8 cellular contexts compared by ENCODE assay signal in genomic region chr20:407953-408842, GRCh38. TPM values are rescaled to one million over a fixed set of nuclear protein-coding genes. Genes with fewer than 3 reads are reported as not detected.
DNase-seq lines count a peak whose midpoint lies in the region; ATAC-seq lines count a peak whose summit lies in the region.

Gene RBCK1 (plus strand): TSS chr20:408299. CDS start chr20:408758, 459 bp downstream.

- peak; percentile 71 for DNase-seq in DMS79 treated with DMSO at 0.1 percent for 48 hours (lab: John Stamatoyannopoulos, UW)
- peak; percentile 58 for DNase-seq in KG1 (lab: John Stamatoyannopoulos, UW)
- peak; percentile 89 for DNase-seq in RPMI8226
- DNase-seq in fibroblast of peridontal ligament (ENCODE audit: extremely low read depth), result peak; percentile 71
- peak; percentile 95 for DNase-seq in natural killer cell treated with Interleukin-12 subunit alpha and Interleukin-12 subunit beta and Interleukin-15 and Interleukin-18, amount 100 ng/mL, for 72 hours (ENCODE audit: low spot score)
- DNase-seq in stimulated activated naive CD4-positive, alpha-beta T cell treated with Interleukin-2 at 50 U/mL for 16 hours (lab: John Stamatoyannopoulos, UW), result peak; percentile 83

- peak; percentile 65 for ATAC-seq in GM21737 (IDR thresholded peaks at IDR 0.05; ENCODE audit: unreplicated experiment)
- peak; percentile 81 for ATAC-seq in activated T-helper 17 cell treated with anti-CD3 and anti-CD28 coated beads, Interleukin-2, amount 50 U/mL, for 72 hours (replicated peaks)
- ATAC-seq in natural killer cell treated with Interleukin-12 subunit alpha and Interleukin-12 subunit beta and Interleukin-15 and Interleukin-18, amount 100 ng/mL, for 72 hours, result peak; percentile 80 to 89

- peaks cover 54% of the 10 kb centered on the region for H3K36me3 Mint-ChIP-seq in activated T-helper 17 cell treated with anti-CD3 and anti-CD28 coated beads, Interleukin-2, amount 50 U/mL, for 72 hours (ENCODE audit: low read depth)
- peaks cover 24% of the 10 kb centered on the region for H3K36me3 Mint-ChIP-seq in natural killer cell treated with Interleukin-12 subunit alpha and Interleukin-12 subunit beta and Interleukin-15 and Interleukin-18, amount 100 ng/mL, for 72 hours

- peak within 1 kb of the TSS; percentile 94 for H3K27ac Mint-ChIP-seq in activated T-helper 17 cell treated with anti-CD3 and anti-CD28 coated beads, Interleukin-2, amount 50 U/mL, for 72 hours
- peak within 1 kb of the TSS; percentile 81 to 95 for H3K27ac Mint-ChIP-seq in natural killer cell treated with Interleukin-12 subunit alpha and Interleukin-12 subunit beta and Interleukin-15 and Interleukin-18, amount 100 ng/mL, for 72 hours

- peak within 1 kb of the TSS; percentile 95 for H3K4me3 Mint-ChIP-seq in activated T-helper 17 cell treated with anti-CD3 and anti-CD28 coated beads, Interleukin-2, amount 50 U/mL, for 72 hours
- peak within 1 kb of the TSS; percentile 93 for H3K4me3 Mint-ChIP-seq in natural killer cell treated with Interleukin-12 subunit alpha and Interleukin-12 subunit beta and Interleukin-15 and Interleukin-18, amount 100 ng/mL, for 72 hours

- H3K27me3 Mint-ChIP-seq in activated T-helper 17 cell treated with anti-CD3 and anti-CD28 coated beads, Interleukin-2, amount 50 U/mL, for 72 hours, result no peaks in the 10 kb centered on the region
- H3K27me3 Mint-ChIP-seq in natural killer cell treated with Interleukin-12 subunit alpha and Interleukin-12 subunit beta and Interleukin-15 and Interleukin-18, amount 100 ng/mL, for 72 hours, result no peaks in the 10 kb centered on the region

- H3K9me3 Mint-ChIP-seq in activated T-helper 17 cell treated with anti-CD3 and anti-CD28 coated beads, Interleukin-2, amount 50 U/mL, for 72 hours, result no peaks in the 10 kb centered on the region
- H3K9me3 Mint-ChIP-seq in natural killer cell treated with Interleukin-12 subunit alpha and Interleukin-12 subunit beta and Interleukin-15 and Interleukin-18, amount 100 ng/mL, for 72 hours, result no peaks in the 10 kb centered on the region

- H3K4me1 Mint-ChIP-seq in activated T-helper 17 cell treated with anti-CD3 and anti-CD28 coated beads, Interleukin-2, amount 50 U/mL, for 72 hours, result peaks cover 38% of the 10 kb centered on the region
- H3K4me1 Mint-ChIP-seq in natural killer cell treated with Interleukin-12 subunit alpha and Interleukin-12 subunit beta and Interleukin-15 and Interleukin-18, amount 100 ng/mL, for 72 hours (ENCODE audit: low read depth in 2 of 2), result peaks cover 40 to 45% of the 10 kb centered on the region in 2 donors

RNA-seq across cellular contexts. Expression of gene RBCK1, which starts in this region (rescaled TPM):
- total RNA-seq in activated T-helper 17 cell treated with anti-CD3 and anti-CD28 coated beads, Interleukin-2, amount 50 U/mL, for 72 hours, result 10 to 100 TPM; 81.9 to 84.0 TPM
- total RNA-seq in natural killer cell treated with Interleukin-12 subunit alpha and Interleukin-12 subunit beta and Interleukin-15 and Interleukin-18, amount 100 ng/mL, for 72 hours, result 100 to 1,000 TPM; 157 to 159 TPM

Comparison
In these comparisons a context has a peak if more than half of its experiments do, and no peak if none do; other contexts are left out.
1. Peak in every context shown above with its lines: DNase-seq and ATAC-seq.